In the genomic region with DNA sequence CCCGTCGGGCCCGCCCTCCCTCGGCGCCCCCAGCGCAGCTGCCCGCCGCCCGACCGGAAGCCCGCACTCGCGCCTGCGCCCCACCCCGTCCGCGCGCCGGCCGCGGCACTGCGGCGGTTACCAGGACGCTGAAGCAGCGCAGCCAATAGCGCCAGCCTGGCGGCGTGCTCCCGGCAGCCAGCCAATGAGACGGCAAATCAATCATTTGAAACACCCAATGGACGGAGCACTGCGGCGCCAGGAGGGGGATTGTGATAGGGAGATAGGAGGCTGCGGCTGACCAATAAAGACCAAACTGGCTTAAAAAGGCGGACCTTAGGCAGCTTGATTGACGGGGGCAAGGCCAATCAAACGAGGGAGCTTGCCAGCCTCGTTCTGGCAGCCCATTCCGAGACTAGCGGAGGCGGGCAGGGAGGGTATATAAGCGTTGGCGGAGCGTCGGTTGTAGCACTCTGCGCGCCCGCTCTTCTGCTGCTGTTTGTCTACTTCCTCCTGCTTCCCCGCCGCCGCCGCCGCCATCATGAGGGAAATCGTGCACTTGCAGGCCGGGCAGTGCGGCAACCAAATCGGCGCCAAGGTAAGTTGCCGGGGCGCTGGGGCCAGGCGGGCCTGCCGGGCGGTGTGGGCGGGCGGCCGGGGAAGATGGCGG, we compare ENCODE assay signal across 8 cellular contexts. TPM values are rescaled to one million over a fixed set of nuclear protein-coding genes. Genes with fewer than 3 reads are reported as not detected.
DNase-seq lines count a peak whose midpoint lies in the region; ATAC-seq and TF ChIP-seq lines count a peak whose summit lies in the region.

A gene (plus strand): TSS at position 447 of the 649 bp plus-strand sequence. CDS start 74 bp downstream, at position 521.

- H3K36me3 Mint-ChIP-seq in activated T-cell treated with anti-CD3 and anti-CD28 coated beads, Interleukin-2, amount 50 U/mL, for 4 hours (ENCODE audit: insufficient read depth): peaks cover 12% of the 10 kb centered on the region

- DNase-seq in DMS53 (lab: John Stamatoyannopoulos, UW) (peak; percentile 100), KG1 (lab: John Stamatoyannopoulos, UW) (peak; percentile 96), Panc1 (ENCODE audit: low read depth, low spot score) (peak; percentile 96)
- peak; percentile 96 for DNase-seq in activated T-cell treated with anti-CD3 and anti-CD28 coated beads, Interleukin-2, amount 50 U/mL, for 4 hours
- peak; percentile 89 to 95 for DNase-seq in stimulated activated CD8-positive, alpha-beta memory T cell treated with anti-CD3 and anti-CD28 coated beads, Interleukin-7, amount 100 ng/mL, for 1 hour (ENCODE audit: low read depth in 2 of 2)

- H3K4me3 Mint-ChIP-seq in activated T-cell treated with anti-CD3 and anti-CD28 coated beads, Interleukin-2, amount 50 U/mL, for 4 hours: peak within 1 kb of the TSS; percentile 89

- in situ Hi-C loops in Panc1 (cut with HindIII; ENCODE audit: low pct_unique_long_range_greater_than_20kb, low sequenced_read_pairs): no loop called here

- peak within 1 kb of the TSS; percentile 77 for H3K9ac ChIP-seq in mucosa of stomach (ENCODE audit: low read length)

- H3K27ac ChIP-seq in Panc1 (ENCODE audit: low read length): peak within 1 kb of the TSS; percentile 90
- peak within 1 kb of the TSS; percentile 98 to 100 for H3K27ac ChIP-seq in esophagus (ENCODE audit: low read depth in 2 of 2, low read length in 1 of 2)

- peaks cover 28% of the 10 kb centered on the region for H3K4me1 Mint-ChIP-seq in activated T-cell treated with anti-CD3 and anti-CD28 coated beads, Interleukin-2, amount 50 U/mL, for 4 hours (ENCODE audit: low read depth)

- BruUV-seq in Panc1 (replicated peaks; lab: Mats Ljungman, UMichigan): no TSS peak

- CTCF ChIA-PET in Panc1 (lab: Charles Lee): no interaction called here

- H3K36me3 ChIP-seq in Panc1 (ENCODE audit: control insufficient read depth, insufficient read depth, low read length) (peaks cover 4% of the 10 kb centered on the region), esophagus (ENCODE audit: control insufficient read depth in 2 of 2, insufficient read depth in 2 of 2, low read length in 1 of 2) (peaks cover 0 to 18% of the 10 kb centered on the region in 2 donors), mucosa of stomach (ENCODE audit: control insufficient read depth, insufficient read depth, low read length) (peaks cover 18% of the 10 kb centered on the region)

- POLR2A ChIA-PET in Panc1 (lab: Charles Lee): interaction anchor here (0.6 kb wide), 4 partner anchors 13 to 90 kb away, joined by 3 to 5 read pairs (median 4); no protein-coding TSS in a partner anchor

- intact Hi-C loops in Panc1 (cut with micrococcal nuclease; ENCODE audit: unreplicated experiment): no loop called here

- ATAC-seq in GM21723 (IDR thresholded peaks at IDR 0.05; ENCODE audit: unreplicated experiment) (peak; percentile 71), Panc1 (peak; percentile 75)
- ATAC-seq in activated T-cell treated with anti-CD3 and anti-CD28 coated beads, Interleukin-2, amount 50 U/mL, for 4 hours: peak; percentile 77 to 78

- H3K4me3 ChIP-seq in Panc1 (ENCODE audit: low read depth in 2 of 2, low read length in 2 of 2) (peak within 1 kb of the TSS; percentile 59 to 70), esophagus (ENCODE audit: low read depth in 1 of 2, low read length in 2 of 2) (peak within 1 kb of the TSS; percentile 76 to 85), mucosa of stomach (ENCODE audit: low read length) (peak within 1 kb of the TSS; percentile 82)

- no peak for TF ChIP-seq CTCF in Panc1 (IDR thresholded peaks at IDR 0.05)

- WGBS in esophagus, 2 donors: 0 to 1% methylated on average over 57 to 67 of the region's 67 CpGs

- no peaks in the 10 kb centered on the region for H3K27me3 ChIP-seq in Panc1 (ENCODE audit: control insufficient read depth, insufficient read depth, low read length)
- no peaks in the 10 kb centered on the region for H3K27me3 ChIP-seq in esophagus (ENCODE audit: control insufficient read depth in 1 of 2, insufficient read depth in 2 of 2, low read length in 2 of 2)
- H3K27me3 ChIP-seq in mucosa of stomach (ENCODE audit: control insufficient read depth, insufficient read depth, low read length): peaks cover 8% of the 10 kb centered on the region

- no peaks in the 10 kb centered on the region for H3K9me3 Mint-ChIP-seq in activated T-cell treated with anti-CD3 and anti-CD28 coated beads, Interleukin-2, amount 50 U/mL, for 4 hours

- H3K4me1 ChIP-seq in Panc1 (ENCODE audit: control insufficient read depth, insufficient read depth, low read length) (peaks cover 43% of the 10 kb centered on the region), esophagus (ENCODE audit: control insufficient read depth in 2 of 2, insufficient read depth in 2 of 2, low read length in 1 of 2) (peaks cover 6 to 45% of the 10 kb centered on the region in 2 donors), mucosa of stomach (ENCODE audit: control insufficient read depth, insufficient read depth, low read length) (peaks cover 63% of the 10 kb centered on the region)

- H3K27me3 Mint-ChIP-seq in activated T-cell treated with anti-CD3 and anti-CD28 coated beads, Interleukin-2, amount 50 U/mL, for 4 hours (ENCODE audit: low read depth): no peaks in the 10 kb centered on the region

- H3K9me3 ChIP-seq in Panc1 (ENCODE audit: control insufficient read depth, insufficient read depth, low read depth, low read length) (no peaks in the 10 kb centered on the region), esophagus (ENCODE audit: control insufficient read depth in 2 of 2, insufficient read depth in 1 of 2, low read depth in 1 of 2, low read length in 1 of 2) (no peaks in the 10 kb centered on the region), mucosa of stomach (ENCODE audit: control insufficient read depth, low read length) (no peaks in the 10 kb centered on the region)

RNA-seq across cellular contexts. Expression of the gene that starts here (rescaled TPM):
- 265 TPM for total RNA-seq in Panc1 (2021; ENCODE audit: unreplicated experiment)
- 313 TPM for polyA plus RNA-seq in Panc1 (2012; ENCODE audit: insufficient read length)
- 100 to 1,000 TPM; 345 to 383 (median 380) TPM for total RNA-seq in activated T-cell treated with anti-CD3 and anti-CD28 coated beads, Interleukin-2, amount 50 U/mL, for 4 hours
- polyA plus RNA-seq in esophagus: 100 to 1,000 TPM; 415 to 578 TPM

Comparison
In these comparisons a context has a peak if more than half of its experiments do, and no peak if none do; other contexts are left out.
1. Peak in every context shown above with its lines: DNase-seq, ATAC-seq, H3K4me3 ChIP-seq and H3K27ac ChIP-seq.